16 cellular contexts compared by ENCODE assay signal in the genomic region with DNA sequence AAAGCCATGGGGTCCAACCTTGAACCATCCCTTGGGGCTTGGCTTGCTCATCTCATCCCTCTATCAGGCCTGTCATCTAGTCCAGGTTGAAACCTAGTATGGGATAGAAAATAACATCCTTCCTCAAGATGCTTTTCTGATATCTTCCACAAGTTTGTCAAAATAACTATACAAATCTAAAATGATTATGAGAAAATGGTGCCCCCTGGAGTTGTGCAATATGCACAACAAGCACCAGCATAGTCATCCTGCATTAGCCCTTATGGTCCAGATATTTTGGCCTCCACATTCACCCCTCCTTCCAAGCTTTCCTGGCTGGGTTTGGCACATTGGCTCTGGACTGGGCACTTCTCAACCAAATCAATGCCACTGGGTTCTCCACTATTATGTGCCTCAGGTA.
A peak's percentile ranks its signal among the peaks of the same experiment; 100 is the strongest.
DNase-seq lines count a peak whose midpoint lies in the region; TF ChIP-seq lines count a peak whose summit lies in the region.
"Had no signal": no experiment of that assay in that cellular context is flagged by ENCODE, and none has a peak within 500 bp of the region (broad histone marks: within the 10 kb centered on the region; RNA-seq: fewer than 3 reads in every experiment).

No MANE protein-coding gene starts in this region.

- H3F3A ChIP-seq in Loucy (ENCODE audit: low read depth) = no peaks in the 10 kb centered on the region

- no peaks in the 10 kb centered on the region for H3K27me3 ChIP-seq in Loucy (ENCODE audit: insufficient read depth, low read length, poor library complexity, severe bottlenecking)
- H3K27me3 ChIP-seq in esophagus muscularis mucosa = no peaks in the 10 kb centered on the region

- no peaks in the 10 kb centered on the region for H3K36me3 Mint-ChIP-seq in progenitor cell of endocrine pancreas (ENCODE audit: insufficient read depth)

- no peak for DNase-seq in GM12864 (ENCODE audit: low read depth)
- DNase-seq in esophagus muscularis mucosa (ENCODE audit: extremely low spot score) = peak; percentile 31
- no peak for DNase-seq in progenitor cell of endocrine pancreas (ENCODE audit: low spot score, unreplicated experiment)
- DNase-seq in iPS-NIHi7 (ENCODE audit: extremely low spot score) = no peak
- no peak for DNase-seq in T1000 (lab: John Stamatoyannopoulos, UW)
- DNase-seq in HPDE6-E6E7 (ENCODE audit: extremely low spot score) = no peak
- no peak for DNase-seq in RWPE1 (ENCODE audit: low spot score)
- DNase-seq: ACHN, AML-193, COR-L47, DMS53, GOT3, NCI-H1092, NCI-H524, SHP77 treated with DMSO at 0.1 percent for 48 hours had no signal

- TF ChIP-seq EP300 in esophagus muscularis mucosa (IDR thresholded peaks at IDR 0.05) = no peak

- H3K79me2 ChIP-seq in Loucy (ENCODE audit: insufficient read depth, low read length) = no peaks in the 10 kb centered on the region

- peaks cover 2% of the 10 kb centered on the region for H3K27me3 Mint-ChIP-seq in progenitor cell of endocrine pancreas

- H3K9me3 ChIP-seq in Loucy (ENCODE audit: insufficient read depth, low read depth, low read length) (no peaks in the 10 kb centered on the region), esophagus muscularis mucosa (no peaks in the 10 kb centered on the region)

- no peaks in the 10 kb centered on the region for H3K9me3 Mint-ChIP-seq in progenitor cell of endocrine pancreas (ENCODE audit: low read depth)

- H2AFZ ChIP-seq in Loucy (ENCODE audit: low read length) = no peak overlapping the region

- H3K4me1 ChIP-seq in Loucy (ENCODE audit: insufficient read depth, low read length, poor library complexity, severe bottlenecking) = no peaks in the 10 kb centered on the region
- H3K4me1 ChIP-seq in esophagus muscularis mucosa = peaks cover 0 to 2% (median under 1%) of the 10 kb centered on the region in 4 donors

- H3K9ac ChIP-seq in Loucy (ENCODE audit: low read depth, low read length, poor library complexity, severe bottlenecking) = no peak overlapping the region

- H3K4me3 ChIP-seq in GM12864 (ENCODE audit: low read depth, low read length) = no peak overlapping the region
- H3K4me3 ChIP-seq in Loucy (ENCODE audit: low read length, poor library complexity, severe bottlenecking) = no peak overlapping the region
- no peak overlapping the region for H3K4me3 ChIP-seq in esophagus muscularis mucosa

- no peaks in the 10 kb centered on the region for H4K20me1 ChIP-seq in Loucy (ENCODE audit: insufficient read depth, low read length, poor library complexity, severe bottlenecking)

- no peaks in the 10 kb centered on the region for H3K9me2 ChIP-seq in Loucy (replicated peaks; ENCODE audit: low read depth, low read length)

- H3K4me1 Mint-ChIP-seq in progenitor cell of endocrine pancreas (ENCODE audit: low read depth) = no peaks in the 10 kb centered on the region

- H3K36me3 ChIP-seq in Loucy (ENCODE audit: insufficient read depth, low read length) = no peaks in the 10 kb centered on the region
- no peaks in the 10 kb centered on the region for H3K36me3 ChIP-seq in esophagus muscularis mucosa

- H3K4me3 Mint-ChIP-seq in progenitor cell of endocrine pancreas (ENCODE audit: low read depth) = no peak overlapping the region

- no peak overlapping the region for H3K27ac Mint-ChIP-seq in progenitor cell of endocrine pancreas

- H3K27ac ChIP-seq in esophagus muscularis mucosa (replicated peaks in 1 of 4) = no peak overlapping the region
- H3K27ac ChIP-seq in RWPE1 = no peak overlapping the region

- no peak for TF ChIP-seq POLR2A in esophagus muscularis mucosa (IDR thresholded peaks at IDR 0.05; ENCODE audit: low read depth)

- intact Hi-C loops in esophagus muscularis mucosa (cut with DNase I) = no loop called here

- POLR2A ChIA-PET in RWPE1 (lab: Yijun Ruan, JAX; ENCODE audit: low non-redundant PET) = no interaction called here

- CTCF ChIA-PET in RWPE1 (lab: Yijun Ruan, JAX) = no interaction called here

- TF ChIP-seq CTCF in GM12864 (IDR thresholded peaks at IDR 0.05; ENCODE audit: low read depth, low read length, missing control alignments) (peak; percentile 8), Loucy (conservative IDR thresholded peaks at IDR 0.05; ENCODE audit: low read length) (peak; percentile 28; the same call in 1 of the 2 replicates), esophagus muscularis mucosa (IDR thresholded peaks at IDR 0.05) (no peak), progenitor cell of endocrine pancreas (IDR thresholded peaks at IDR 0.05; ENCODE audit: unreplicated experiment) (peak; percentile 14), RWPE1 (conservative IDR thresholded peaks at IDR 0.05; ENCODE audit: low read depth) (no peak)

- H3K4me2 ChIP-seq in Loucy (ENCODE audit: low read depth, low read length, poor library complexity, severe bottlenecking) = no peak overlapping the region

Comparison
In these comparisons a context has a peak if more than half of its experiments do, and no peak if none do; other contexts are left out.
1. CTCF ChIP-seq: peak in GM12864 (single experiment), Loucy (single experiment) and progenitor cell of endocrine pancreas (single experiment); none in esophagus muscularis mucosa (0 of 3) and RWPE1 (single experiment).